2 cellular contexts compared by ENCODE assay signal in genomic region chr4:110900206-110900769, GRCh38.
TF ChIP-seq lines count a peak whose summit lies in the region.

No MANE protein-coding gene starts in this region.

TF ChIP-seq in IMR-90, 13 proteins besides CTCF, POLR2A, EP300 and RAD21 (continued from another document):
- no peak for TF ChIP-seq RFX5 (IDR thresholded peaks at IDR 0.05; ENCODE audit: low read depth, low read length)
- TF ChIP-seq CHD1 (IDR thresholded peaks at IDR 0.05; ENCODE audit: low read depth, low read length) = no peak
- TF ChIP-seq USF2 (IDR thresholded peaks at IDR 0.05; ENCODE audit: low read depth, low read length) = no peak
- no peak for TF ChIP-seq CEBPB (IDR thresholded peaks at IDR 0.05; ENCODE audit: low read depth, low read length)
- no peak for TF ChIP-seq MAZ (IDR thresholded peaks at IDR 0.05; ENCODE audit: borderline replicate concordance, low read depth, low read length)

TF ChIP-seq in SK-N-SH treated with all-trans-retinoic acid at 6 μM for 48 hours, 23 proteins besides CTCF, POLR2A, EP300 and RAD21 (continued from another document):
- TF ChIP-seq, protein P1, sequence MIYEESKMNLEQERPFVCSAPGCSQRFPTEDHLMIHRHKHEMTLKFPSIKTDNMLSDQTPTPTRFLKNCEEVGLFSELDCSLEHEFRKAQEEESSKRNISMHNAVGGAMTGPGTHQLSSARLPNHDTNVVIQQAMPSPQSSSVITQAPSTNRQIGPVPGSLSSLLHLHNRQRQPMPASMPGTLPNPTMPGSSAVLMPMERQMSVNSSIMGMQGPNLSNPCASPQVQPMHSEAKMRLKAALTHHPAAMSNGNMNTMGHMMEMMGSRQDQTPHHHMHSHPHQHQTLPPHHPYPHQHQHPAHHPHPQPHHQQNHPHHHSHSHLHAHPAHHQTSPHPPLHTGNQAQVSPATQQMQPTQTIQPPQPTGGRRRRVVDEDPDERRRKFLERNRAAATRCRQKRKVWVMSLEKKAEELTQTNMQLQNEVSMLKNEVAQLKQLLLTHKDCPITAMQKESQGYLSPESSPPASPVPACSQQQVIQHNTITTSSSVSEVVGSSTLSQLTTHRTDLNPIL (CRISPR knock-in tag; IDR thresholded peaks at IDR 0.05; ENCODE audit: low read depth) = no peak
- TF ChIP-seq SNAI2 (CRISPR knock-in tag; IDR thresholded peaks at IDR 0.05) = no peak
- TF ChIP-seq, protein P2, sequence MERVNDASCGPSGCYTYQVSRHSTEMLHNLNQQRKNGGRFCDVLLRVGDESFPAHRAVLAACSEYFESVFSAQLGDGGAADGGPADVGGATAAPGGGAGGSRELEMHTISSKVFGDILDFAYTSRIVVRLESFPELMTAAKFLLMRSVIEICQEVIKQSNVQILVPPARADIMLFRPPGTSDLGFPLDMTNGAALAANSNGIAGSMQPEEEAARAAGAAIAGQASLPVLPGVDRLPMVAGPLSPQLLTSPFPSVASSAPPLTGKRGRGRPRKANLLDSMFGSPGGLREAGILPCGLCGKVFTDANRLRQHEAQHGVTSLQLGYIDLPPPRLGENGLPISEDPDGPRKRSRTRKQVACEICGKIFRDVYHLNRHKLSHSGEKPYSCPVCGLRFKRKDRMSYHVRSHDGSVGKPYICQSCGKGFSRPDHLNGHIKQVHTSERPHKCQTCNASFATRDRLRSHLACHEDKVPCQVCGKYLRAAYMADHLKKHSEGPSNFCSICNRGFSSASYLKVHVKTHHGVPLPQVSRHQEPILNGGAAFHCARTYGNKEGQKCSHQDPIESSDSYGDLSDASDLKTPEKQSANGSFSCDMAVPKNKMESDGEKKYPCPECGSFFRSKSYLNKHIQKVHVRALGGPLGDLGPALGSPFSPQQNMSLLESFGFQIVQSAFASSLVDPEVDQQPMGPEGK (CRISPR knock-in tag; IDR thresholded peaks at IDR 0.05; ENCODE audit: borderline replicate concordance) = no peak
